Comparison of ENCODE assay signal across 9 cellular contexts in genomic region chr3:3798641-3799113, GRCh38. TPM values are rescaled to one million over a fixed set of nuclear protein-coding genes. Genes with fewer than 3 reads are reported as not detected.
DNase-seq lines count a peak whose midpoint lies in the region; ATAC-seq and TF ChIP-seq lines count a peak whose summit lies in the region.
"Had no signal": no experiment of that assay in that cellular context is flagged by ENCODE, and none has a peak within 500 bp of the region (broad histone marks: within the 10 kb centered on the region; RNA-seq: fewer than 3 reads in every experiment).

No MANE protein-coding gene starts in this region.

- ATAC-seq in GM18505 (IDR thresholded peaks at IDR 0.05; ENCODE audit: unreplicated experiment), result peak; percentile 34

- TF ChIP-seq POLR2A in GM18505 (IDR thresholded peaks at IDR 0.05; ENCODE audit: borderline replicate concordance, extremely low read depth, insufficient read depth, insufficient read length), result no peak

- H3K4me3 ChIP-seq in HUES48 (ENCODE audit: low read depth, low read length), result peak overlapping the region; percentile 74
- H3K4me3 ChIP-seq in iPS-18a (ENCODE audit: low read length), result peak overlapping the region; percentile 78
- H3K4me3 ChIP-seq in skeletal muscle cell (ENCODE audit: low read depth, low read length), result peak overlapping the region; percentile 27

- peak overlapping the region; percentile 92 for H3K9ac ChIP-seq in HUES48 (ENCODE audit: low read depth, low read length)
- peak overlapping the region; percentile 80 for H3K9ac ChIP-seq in iPS-18a (ENCODE audit: low read length)

- peaks cover 6% of the 10 kb centered on the region for H3K27me3 Mint-ChIP-seq in activated naive CD8-positive, alpha-beta T cell

- H3K4me1 ChIP-seq in HUES48 (ENCODE audit: control insufficient read depth, insufficient read depth, low read length) (peaks cover 24% of the 10 kb centered on the region), iPS-18a (ENCODE audit: control insufficient read depth, low read depth, low read length) (peaks cover 24% of the 10 kb centered on the region)

- H3K27ac ChIP-seq in HUES48 (ENCODE audit: low read depth, low read length) (peak overlapping the region; percentile 98), iPS-18a (ENCODE audit: low read length) (peak overlapping the region; percentile 38)

- no peaks in the 10 kb centered on the region for H3K9me3 ChIP-seq in HUES48 (ENCODE audit: control insufficient read depth, insufficient read depth, low read length)
- no peaks in the 10 kb centered on the region for H3K9me3 ChIP-seq in iPS-18a (ENCODE audit: control insufficient read depth, low read depth, low read length)

- H3K4me3 Mint-ChIP-seq in activated naive CD8-positive, alpha-beta T cell, result peak overlapping the region; percentile 91

- H3K27me3 ChIP-seq in HUES48 (ENCODE audit: control insufficient read depth, insufficient read depth, low read length) (peaks cover 17% of the 10 kb centered on the region), iPS-18a (ENCODE audit: control insufficient read depth, insufficient read depth, low read length) (peaks cover 19% of the 10 kb centered on the region)

- H3K36me3 Mint-ChIP-seq in activated naive CD8-positive, alpha-beta T cell, result no peaks in the 10 kb centered on the region

- H3K36me3 ChIP-seq in HUES48 (ENCODE audit: control insufficient read depth, insufficient read depth, low read length) (peaks cover 20% of the 10 kb centered on the region), iPS-18a (ENCODE audit: control insufficient read depth, low read depth, low read length) (peaks cover 20% of the 10 kb centered on the region)

- DNase-seq in skeletal muscle cell (ENCODE audit: low read depth) (no peak), A172 (ENCODE audit: low spot score) (no peak), putamen (ENCODE audit: low spot score) (no peak), NCI-H1417 treated with DMSO at 0.1 percent for 48 hours (lab: John Stamatoyannopoulos, UW) (no peak)

- H3K27ac Mint-ChIP-seq in activated naive CD8-positive, alpha-beta T cell, result peak overlapping the region; percentile 74

- peaks cover 18% of the 10 kb centered on the region for H3K4me1 Mint-ChIP-seq in activated naive CD8-positive, alpha-beta T cell (ENCODE audit: low read depth)

- no peaks in the 10 kb centered on the region for H3K9me3 Mint-ChIP-seq in activated naive CD8-positive, alpha-beta T cell (ENCODE audit: low read depth)

RNA-seq across cellular contexts. Expression of gene LRRN1, which starts 0.6 kb away (rescaled TPM):
- 2.1 and 7.7 TPM in 2 replicates for total RNA-seq in A172 (2014; rRNA removed; shearing (Covaris generic))
- total RNA-seq: glomerular endothelial cell had no signal

Comparison
In these comparisons a context has a peak if more than half of its experiments do, and no peak if none do; other contexts are left out.
1. H3K4me3 ChIP-seq: peak in every context shown above with its lines; median percentile 78 in iPS-18a; 74 in HUES48; 27 in skeletal muscle cell.